ENCODE assay signal across 16 cellular contexts in genomic region chr21:43302356-43302700, GRCh38.
DNase-seq lines count a peak whose midpoint lies in the region; ATAC-seq, FAIRE-seq and TF ChIP-seq lines count a peak whose summit lies in the region.
"Had no signal": no experiment of that assay in that cellular context is flagged by ENCODE, and none has a peak within 500 bp of the region (broad histone marks: within the 10 kb centered on the region; RNA-seq: fewer than 3 reads in every experiment).

No MANE protein-coding gene starts in this region.

- no peak overlapping the region for H2BK15ac ChIP-seq in neuronal stem cell (ENCODE audit: low read length)

- no peak for TF ChIP-seq RAD21 in HepG2 (CRISPR knock-in tag; IDR thresholded peaks at IDR 0.05)

- no peaks in the 10 kb centered on the region for H4K20me1 ChIP-seq in HepG2 (ENCODE audit: insufficient read depth, low read length)

- no peak overlapping the region for H3K27ac ChIP-seq in right atrium auricular region
- no peak overlapping the region for H3K27ac ChIP-seq in right lobe of liver
- no peak overlapping the region for H3K27ac ChIP-seq in HepG2 (ENCODE audit: extremely low read length, insufficient read depth, low read length)
- H3K27ac ChIP-seq in neuronal stem cell (replicated peaks; ENCODE audit: low read length) = no peak overlapping the region
- H3K27ac ChIP-seq in Peyer's patch = no peak overlapping the region
- H3K27ac ChIP-seq: BLaER1 had no signal

- peak overlapping the region; percentile 86 for H2BK12ac ChIP-seq in neuronal stem cell (ENCODE audit: low read length)

- H3K79me2 ChIP-seq in HepG2 (ENCODE audit: insufficient read depth, low read length) = no peaks in the 10 kb centered on the region

- no peak overlapping the region for H3K4ac ChIP-seq in neuronal stem cell (ENCODE audit: low read length)

- no peaks in the 10 kb centered on the region for H3K4me1 ChIP-seq in right atrium auricular region
- H3K4me1 ChIP-seq in right lobe of liver = no peaks in the 10 kb centered on the region
- peaks cover 96% of the 10 kb centered on the region for H3K4me1 ChIP-seq in HepG2 (ENCODE audit: insufficient read depth, low read length)
- H3K4me1 ChIP-seq in neuronal stem cell (ENCODE audit: control insufficient read depth in 2 of 2, insufficient read depth in 1 of 2, low read depth in 1 of 2, low read length in 2 of 2) = peaks cover 3 to 7% of the 10 kb centered on the region in 2 donors
- no peaks in the 10 kb centered on the region for H3K4me1 ChIP-seq in Peyer's patch

- DNase-seq in Right ventricle myocardium inferior (ENCODE audit: missing footprints) (peak; percentile 35), right atrium auricular region (ENCODE audit: low spot score) (no peak), right lobe of liver (peak in 2 of 3 donors; percentile 12 to 44), HepG2 (ENCODE audit: low spot score) (no peak), neuronal stem cell (ENCODE audit: low spot score) (no peak), NCI-H2227 (lab: John Stamatoyannopoulos, UW; ENCODE audit: unreplicated experiment) (no peak), Peyer's patch (no peak)
- DNase-seq: 8988T; Calu3; CD4-positive, alpha-beta memory T cell; DMS79 treated with DMSO at 0.1 percent for 48 hours; GF-D8; GOT3; H9 had no signal

- no peak overlapping the region for H4K91ac ChIP-seq in neuronal stem cell (ENCODE audit: low read depth, low read length, poor library complexity)

- no peak for ATAC-seq in Right ventricle myocardium inferior
- ATAC-seq in right lobe of liver = no peak
- no peak for ATAC-seq in HepG2

- peak overlapping the region; percentile 85 for H3K23ac ChIP-seq in neuronal stem cell (ENCODE audit: low read depth, low read length, poor library complexity)

- peak overlapping the region; percentile 46 for H2BK5ac ChIP-seq in neuronal stem cell (ENCODE audit: low read length)

- no CpG with 5 or more reads among the region's 11 CpGs for WGBS in right lobe of liver (ENCODE audit: insufficient coverage, low coverage, low lambda C conversion rate, missing lambda C conversion rate)
- WGBS in HepG2 (ENCODE audit: low lambda C conversion rate) = 72% methylated on average over 7 of the region's 11 CpGs
- no CpG with 5 or more reads among the region's 11 CpGs for WGBS in neuronal stem cell (ENCODE audit: extremely low coverage in 2 of 2, insufficient read length in 2 of 2, insufficient replicate concordance in 1 of 2), 2 donors

- no peak for FAIRE-seq in HepG2 (lab: Jason Lieb, UNC)
- FAIRE-seq: HTR-8/SVneo had no signal

- H3K4me2 ChIP-seq in HepG2 (ENCODE audit: low read depth, low read length) (no peak overlapping the region), neuronal stem cell (ENCODE audit: insufficient read depth, low read length, poor library complexity, severe bottlenecking) (no peak overlapping the region)

- in situ Hi-C loops in HepG2 (cut with HindIII; ENCODE audit: extremely low pct_ligation_motif_present, low pct_unique_long_range_greater_than_20kb) = no loop called here

- H3K27me3 ChIP-seq in right atrium auricular region (no peaks in the 10 kb centered on the region), right lobe of liver (no peaks in the 10 kb centered on the region), HepG2 (ENCODE audit: control insufficient read depth in 1 of 2, insufficient read depth in 2 of 2, low read length in 2 of 2) (peaks cover 2 to 26% of the 10 kb centered on the region in 2 experiments; a peak in 4 of 5 replicates), neuronal stem cell (ENCODE audit: control insufficient read depth in 3 of 3, insufficient read depth in 3 of 3, low read depth in 1 of 3, low read length in 3 of 3) (no peaks in the 10 kb centered on the region), Peyer's patch (no peaks in the 10 kb centered on the region)
- H3K27me3 ChIP-seq: BLaER1 had no signal

- intact Hi-C loops in Right ventricle myocardium inferior (cut with DNase I) (no loop called here), right lobe of liver (cut with DNase I) (no loop called here), HepG2 (cut with micrococcal nuclease; ENCODE audit: unreplicated experiment) (no loop called here)

- peak overlapping the region; percentile 63 for H3K14ac ChIP-seq in neuronal stem cell (ENCODE audit: low read length)

- peaks cover 2% of the 10 kb centered on the region for H3K79me1 ChIP-seq in neuronal stem cell (ENCODE audit: low read depth, low read length)

- H3K9ac ChIP-seq in HepG2 (ENCODE audit: insufficient read depth, low read depth, low read length) (no peak overlapping the region), neuronal stem cell (ENCODE audit: low read depth, low read length, poor library complexity) (no peak overlapping the region)
- H3K9ac ChIP-seq: BLaER1 had no signal

- POLR2A ChIA-PET in HepG2 (lab: Yijun Ruan, JAX) = interaction anchor here (1.0 kb wide), 1 partner anchor 18 kb away, joined by 3 read pairs; no protein-coding TSS in a partner anchor

- BruUV-seq in HepG2 (replicated peaks; lab: Mats Ljungman, UMichigan) = no TSS peak

- no peaks in the 10 kb centered on the region for H3K36me3 ChIP-seq in right atrium auricular region
- no peaks in the 10 kb centered on the region for H3K36me3 ChIP-seq in right lobe of liver
- no peaks in the 10 kb centered on the region for H3K36me3 ChIP-seq in HepG2 (replicated peaks in 1 of 2; ENCODE audit: control insufficient read depth in 1 of 2, insufficient read depth in 2 of 2, low read length in 2 of 2)
- H3K36me3 ChIP-seq in neuronal stem cell (replicated peaks in 1 of 2; ENCODE audit: control insufficient read depth in 2 of 2, insufficient read depth in 2 of 2, low read length in 2 of 2) = no peaks in the 10 kb centered on the region
- no peaks in the 10 kb centered on the region for H3K36me3 ChIP-seq in Peyer's patch
- H3K36me3 ChIP-seq: BLaER1 had no signal

- H3K9me3 ChIP-seq in right atrium auricular region (no peaks in the 10 kb centered on the region), right lobe of liver (no peaks in the 10 kb centered on the region), HepG2 (ENCODE audit: low read length) (no peaks in the 10 kb centered on the region), neuronal stem cell (replicated peaks in 1 of 2; ENCODE audit: control insufficient read depth in 2 of 2, insufficient read depth in 1 of 2, low read depth in 1 of 2, low read length in 2 of 2) (peaks cover 0 to 3% of the 10 kb centered on the region in 2 donors), Peyer's patch (no peaks in the 10 kb centered on the region)
- H3K9me3 ChIP-seq: BLaER1 had no signal

- H2AK5ac ChIP-seq in neuronal stem cell (ENCODE audit: low read depth, low read length) = peak overlapping the region; percentile 45

- peak overlapping the region; percentile 75 for H2BK120ac ChIP-seq in neuronal stem cell (ENCODE audit: low read depth, low read length)

- no peak for TF ChIP-seq EP300 in HepG2 (IDR thresholded peaks at IDR 0.05; ENCODE audit: low read depth in 2 of 2, low read length in 2 of 2)
- no peak for TF ChIP-seq EP300 in HepG2 (CRISPR knock-in tag; IDR thresholded peaks at IDR 0.05; ENCODE audit: borderline replicate concordance)

- TF ChIP-seq CTCF in right atrium auricular region (IDR thresholded peaks at IDR 0.05) (no peak), right lobe of liver (IDR thresholded peaks at IDR 0.05) (no peak), HepG2 (CRISPR knock-in tag; IDR thresholded peaks at IDR 0.05) (no peak), Peyer's patch (IDR thresholded peaks at IDR 0.05) (no peak)

- no peak overlapping the region for H3K4me3 ChIP-seq in right atrium auricular region
- no peak overlapping the region for H3K4me3 ChIP-seq in right lobe of liver
- H3K4me3 ChIP-seq in HepG2 (replicated peaks in 1 of 3; ENCODE audit: insufficient read depth in 1 of 3, low read depth in 2 of 3, low read length in 3 of 3) = no peak overlapping the region
- no peak overlapping the region for H3K4me3 ChIP-seq in neuronal stem cell (ENCODE audit: low read length in 2 of 2)
- no peak overlapping the region for H3K4me3 ChIP-seq in Peyer's patch
- H3K4me3 ChIP-seq: BLaER1 had no signal

- H4K8ac ChIP-seq in neuronal stem cell (ENCODE audit: low read depth, low read length) = no peak overlapping the region

- CTCF ChIA-PET in HepG2 (lab: Yijun Ruan, JAX; ENCODE audit: low intra/inter-chr PET ratio, low total read pairs) = no interaction called here

- no peak overlapping the region for H2AFZ ChIP-seq in HepG2 (ENCODE audit: low read length)
- no peak overlapping the region for H2AFZ ChIP-seq in neuronal stem cell (ENCODE audit: low read length)

- peak overlapping the region; percentile 87 for H3K18ac ChIP-seq in neuronal stem cell (ENCODE audit: low read length)

- no peak for TF ChIP-seq POLR2A in right lobe of liver (IDR thresholded peaks at IDR 0.05)
- no peak for TF ChIP-seq POLR2A in HepG2 (IDR thresholded peaks at IDR 0.05; ENCODE audit: insufficient read depth in 1 of 2, low read depth in 2 of 2, low read length in 2 of 2)
- no peak for TF ChIP-seq POLR2A in Peyer's patch (IDR thresholded peaks at IDR 0.05)

TF ChIP-seq in HepG2, 621 proteins besides CTCF, POLR2A, EP300 and RAD21:
- TF ChIP-seq FOXO4 (CRISPR knock-in tag; conservative IDR thresholded peaks at IDR 0.05) (no peak), ZBTB14 (CRISPR knock-in tag; IDR thresholded peaks at IDR 0.05) (no peak), ZNF629 (CRISPR knock-in tag; conservative IDR thresholded peaks at IDR 0.05) (no peak)

Comparison
In these comparisons a context has a peak if more than half of its experiments do, and no peak if none do; other contexts are left out.
1. DNase-seq: peak in Right ventricle myocardium inferior (single experiment) and right lobe of liver (2 of 3); none in right atrium auricular region (single experiment), HepG2 (single experiment), neuronal stem cell (single experiment), NCI-H2227 (single experiment) and Peyer's patch (0 of 3).